In genomic region chr2:96489673-96490072, GRCh38 we compare ENCODE assay signal across 2 cellular contexts.
TF ChIP-seq lines count a peak whose summit lies in the region.

No MANE protein-coding gene starts in this region.

TF ChIP-seq in GM12891, 5 proteins besides CTCF, POLR2A, EP300 and RAD21:
- TF ChIP-seq POLR2AphosphoS5 (IDR thresholded peaks at IDR 0.05; ENCODE audit: low read depth, low read length) (no peak), SPI1 (IDR thresholded peaks at IDR 0.05; ENCODE audit: low read depth, low read length) (peak; percentile 55)

TF ChIP-seq in GM23338, 12 proteins besides CTCF, POLR2A, EP300 and RAD21:
- no peak for TF ChIP-seq ZNF114 (CRISPR knock-in tag; IDR thresholded peaks at IDR 0.05)
- TF ChIP-seq, protein P1, sequence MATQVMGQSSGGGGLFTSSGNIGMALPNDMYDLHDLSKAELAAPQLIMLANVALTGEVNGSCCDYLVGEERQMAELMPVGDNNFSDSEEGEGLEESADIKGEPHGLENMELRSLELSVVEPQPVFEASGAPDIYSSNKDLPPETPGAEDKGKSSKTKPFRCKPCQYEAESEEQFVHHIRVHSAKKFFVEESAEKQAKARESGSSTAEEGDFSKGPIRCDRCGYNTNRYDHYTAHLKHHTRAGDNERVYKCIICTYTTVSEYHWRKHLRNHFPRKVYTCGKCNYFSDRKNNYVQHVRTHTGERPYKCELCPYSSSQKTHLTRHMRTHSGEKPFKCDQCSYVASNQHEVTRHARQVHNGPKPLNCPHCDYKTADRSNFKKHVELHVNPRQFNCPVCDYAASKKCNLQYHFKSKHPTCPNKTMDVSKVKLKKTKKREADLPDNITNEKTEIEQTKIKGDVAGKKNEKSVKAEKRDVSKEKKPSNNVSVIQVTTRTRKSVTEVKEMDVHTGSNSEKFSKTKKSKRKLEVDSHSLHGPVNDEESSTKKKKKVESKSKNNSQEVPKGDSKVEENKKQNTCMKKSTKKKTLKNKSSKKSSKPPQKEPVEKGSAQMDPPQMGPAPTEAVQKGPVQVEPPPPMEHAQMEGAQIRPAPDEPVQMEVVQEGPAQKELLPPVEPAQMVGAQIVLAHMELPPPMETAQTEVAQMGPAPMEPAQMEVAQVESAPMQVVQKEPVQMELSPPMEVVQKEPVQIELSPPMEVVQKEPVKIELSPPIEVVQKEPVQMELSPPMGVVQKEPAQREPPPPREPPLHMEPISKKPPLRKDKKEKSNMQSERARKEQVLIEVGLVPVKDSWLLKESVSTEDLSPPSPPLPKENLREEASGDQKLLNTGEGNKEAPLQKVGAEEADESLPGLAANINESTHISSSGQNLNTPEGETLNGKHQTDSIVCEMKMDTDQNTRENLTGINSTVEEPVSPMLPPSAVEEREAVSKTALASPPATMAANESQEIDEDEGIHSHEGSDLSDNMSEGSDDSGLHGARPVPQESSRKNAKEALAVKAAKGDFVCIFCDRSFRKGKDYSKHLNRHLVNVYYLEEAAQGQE (IDR thresholded peaks at IDR 0.05; ENCODE audit: unreplicated experiment) = no peak
- TF ChIP-seq EZH2phosphoT487 (IDR thresholded peaks at IDR 0.05; ENCODE audit: unreplicated experiment) = no peak
- no peak for TF ChIP-seq POLR2AphosphoS5 (IDR thresholded peaks at IDR 0.05; ENCODE audit: low read depth)
- TF ChIP-seq JUNB (IDR thresholded peaks at IDR 0.05; ENCODE audit: unreplicated experiment) = no peak
- TF ChIP-seq, protein P2, sequence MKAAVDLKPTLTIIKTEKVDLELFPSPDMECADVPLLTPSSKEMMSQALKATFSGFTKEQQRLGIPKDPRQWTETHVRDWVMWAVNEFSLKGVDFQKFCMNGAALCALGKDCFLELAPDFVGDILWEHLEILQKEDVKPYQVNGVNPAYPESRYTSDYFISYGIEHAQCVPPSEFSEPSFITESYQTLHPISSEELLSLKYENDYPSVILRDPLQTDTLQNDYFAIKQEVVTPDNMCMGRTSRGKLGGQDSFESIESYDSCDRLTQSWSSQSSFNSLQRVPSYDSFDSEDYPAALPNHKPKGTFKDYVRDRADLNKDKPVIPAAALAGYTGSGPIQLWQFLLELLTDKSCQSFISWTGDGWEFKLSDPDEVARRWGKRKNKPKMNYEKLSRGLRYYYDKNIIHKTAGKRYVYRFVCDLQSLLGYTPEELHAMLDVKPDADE (IDR thresholded peaks at IDR 0.05) = no peak
- no peak for TF ChIP-seq EZH2 (IDR thresholded peaks at IDR 0.05; ENCODE audit: low read depth, unreplicated experiment)
- no peak for TF ChIP-seq CREB1 (CRISPR knock-in tag; IDR thresholded peaks at IDR 0.05; ENCODE audit: low read depth)
- no peak for TF ChIP-seq ZNF331 (CRISPR knock-in tag; IDR thresholded peaks at IDR 0.05; ENCODE audit: low read depth)
- TF ChIP-seq, protein P3, sequence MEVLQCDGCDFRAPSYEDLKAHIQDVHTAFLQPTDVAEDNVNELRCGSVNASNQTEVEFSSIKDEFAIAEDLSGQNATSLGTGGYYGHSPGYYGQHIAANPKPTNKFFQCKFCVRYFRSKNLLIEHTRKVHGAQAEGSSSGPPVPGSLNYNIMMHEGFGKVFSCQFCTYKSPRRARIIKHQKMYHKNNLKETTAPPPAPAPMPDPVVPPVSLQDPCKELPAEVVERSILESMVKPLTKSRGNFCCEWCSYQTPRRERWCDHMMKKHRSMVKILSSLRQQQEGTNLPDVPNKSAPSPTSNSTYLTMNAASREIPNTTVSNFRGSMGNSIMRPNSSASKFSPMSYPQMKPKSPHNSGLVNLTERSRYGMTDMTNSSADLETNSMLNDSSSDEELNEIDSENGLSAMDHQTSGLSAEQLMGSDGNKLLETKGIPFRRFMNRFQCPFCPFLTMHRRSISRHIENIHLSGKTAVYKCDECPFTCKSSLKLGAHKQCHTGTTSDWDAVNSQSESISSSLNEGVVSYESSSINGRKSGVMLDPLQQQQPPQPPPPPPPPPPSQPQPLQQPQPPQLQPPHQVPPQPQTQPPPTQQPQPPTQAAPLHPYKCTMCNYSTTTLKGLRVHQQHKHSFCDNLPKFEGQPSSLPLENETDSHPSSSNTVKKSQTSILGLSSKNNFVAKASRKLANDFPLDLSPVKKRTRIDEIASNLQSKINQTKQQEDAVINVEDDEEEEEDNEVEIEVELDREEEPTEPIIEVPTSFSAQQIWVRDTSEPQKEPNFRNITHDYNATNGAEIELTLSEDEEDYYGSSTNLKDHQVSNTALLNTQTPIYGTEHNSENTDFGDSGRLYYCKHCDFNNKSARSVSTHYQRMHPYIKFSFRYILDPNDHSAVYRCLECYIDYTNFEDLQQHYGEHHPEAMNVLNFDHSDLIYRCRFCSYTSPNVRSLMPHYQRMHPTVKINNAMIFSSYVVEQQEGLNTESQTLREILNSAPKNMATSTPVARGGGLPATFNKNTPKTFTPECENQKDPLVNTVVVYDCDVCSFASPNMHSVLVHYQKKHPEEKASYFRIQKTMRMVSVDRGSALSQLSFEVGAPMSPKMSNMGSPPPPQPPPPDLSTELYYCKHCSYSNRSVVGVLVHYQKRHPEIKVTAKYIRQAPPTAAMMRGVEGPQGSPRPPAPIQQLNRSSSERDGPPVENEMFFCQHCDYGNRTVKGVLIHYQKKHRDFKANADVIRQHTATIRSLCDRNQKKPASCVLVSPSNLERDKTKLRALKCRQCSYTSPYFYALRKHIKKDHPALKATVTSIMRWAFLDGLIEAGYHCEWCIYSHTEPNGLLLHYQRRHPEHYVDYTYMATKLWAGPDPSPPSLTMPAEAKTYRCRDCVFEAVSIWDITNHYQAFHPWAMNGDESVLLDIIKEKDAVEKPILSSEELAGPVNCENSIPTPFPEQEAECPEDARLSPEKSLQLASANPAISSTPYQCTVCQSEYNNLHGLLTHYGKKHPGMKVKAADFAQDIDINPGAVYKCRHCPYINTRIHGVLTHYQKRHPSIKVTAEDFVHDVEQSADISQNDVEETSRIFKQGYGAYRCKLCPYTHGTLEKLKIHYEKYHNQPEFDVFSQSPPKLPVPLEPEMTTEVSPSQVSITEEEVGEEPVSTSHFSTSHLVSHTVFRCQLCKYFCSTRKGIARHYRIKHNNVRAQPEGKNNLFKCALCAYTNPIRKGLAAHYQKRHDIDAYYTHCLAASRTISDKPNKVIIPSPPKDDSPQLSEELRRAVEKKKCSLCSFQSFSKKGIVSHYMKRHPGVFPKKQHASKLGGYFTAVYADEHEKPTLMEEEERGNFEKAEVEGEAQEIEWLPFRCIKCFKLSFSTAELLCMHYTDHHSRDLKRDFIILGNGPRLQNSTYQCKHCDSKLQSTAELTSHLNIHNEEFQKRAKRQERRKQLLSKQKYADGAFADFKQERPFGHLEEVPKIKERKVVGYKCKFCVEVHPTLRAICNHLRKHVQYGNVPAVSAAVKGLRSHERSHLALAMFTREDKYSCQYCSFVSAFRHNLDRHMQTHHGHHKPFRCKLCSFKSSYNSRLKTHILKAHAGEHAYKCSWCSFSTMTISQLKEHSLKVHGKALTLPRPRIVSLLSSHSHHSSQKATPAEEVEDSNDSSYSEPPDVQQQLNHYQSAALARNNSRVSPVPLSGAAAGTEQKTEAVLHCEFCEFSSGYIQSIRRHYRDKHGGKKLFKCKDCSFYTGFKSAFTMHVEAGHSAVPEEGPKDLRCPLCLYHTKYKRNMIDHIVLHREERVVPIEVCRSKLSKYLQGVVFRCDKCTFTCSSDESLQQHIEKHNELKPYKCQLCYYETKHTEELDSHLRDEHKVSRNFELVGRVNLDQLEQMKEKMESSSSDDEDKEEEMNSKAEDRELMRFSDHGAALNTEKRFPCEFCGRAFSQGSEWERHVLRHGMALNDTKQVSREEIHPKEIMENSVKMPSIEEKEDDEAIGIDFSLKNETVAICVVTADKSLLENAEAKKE (CRISPR knock-in tag; IDR thresholded peaks at IDR 0.05) = no peak
- TF ChIP-seq STAT1 (IDR thresholded peaks at IDR 0.05; ENCODE audit: unreplicated experiment) = no peak
- no peak for TF ChIP-seq NANOG (IDR thresholded peaks at IDR 0.05; ENCODE audit: borderline replicate concordance)
TF ChIP-seq in GM23338: peak in this region for 0.
